1 cellular context compared by ENCODE assay signal in the genomic region with DNA sequence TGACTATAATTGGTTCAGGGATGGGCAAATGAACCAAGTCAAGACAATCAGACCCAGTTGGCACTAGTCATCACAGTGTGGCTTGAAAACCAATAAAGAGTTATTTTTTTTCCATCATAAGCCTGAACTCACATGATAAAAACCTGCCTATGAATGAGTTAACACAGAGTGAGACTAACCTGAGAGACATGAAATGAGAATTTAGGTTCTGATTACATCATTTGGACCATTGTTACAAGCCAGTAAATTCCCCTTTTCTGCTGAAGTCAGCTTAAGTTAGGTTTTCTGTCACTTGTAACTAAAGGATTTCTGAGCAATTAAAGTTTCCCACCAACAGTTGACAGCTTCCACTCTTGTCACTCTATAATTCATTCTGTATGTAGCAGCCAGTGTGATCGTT.
A peak's percentile ranks its signal among the peaks of the same experiment; 100 is the strongest.
TF ChIP-seq lines count a peak whose summit lies in the region.

No MANE protein-coding gene starts in this region.

TF ChIP-seq in HepG2, 621 proteins besides CTCF, POLR2A, EP300 and RAD21:
- no peak for TF ChIP-seq TOE1 (CRISPR knock-in tag; IDR thresholded peaks at IDR 0.05)
- peak; percentile 30 to 71; a peak in 2 of 4 replicates for TF ChIP-seq MAFK (conservative IDR thresholded peaks at IDR 0.05 in 1 of 2, IDR thresholded peaks at IDR 0.05 in 1 of 2; ENCODE audit: low read length in 2 of 2)
- no peak for TF ChIP-seq HNF4G (IDR thresholded peaks at IDR 0.05; ENCODE audit: borderline replicate concordance, low read depth, low read length)
- TF ChIP-seq HNF4G (CRISPR knock-in tag; IDR thresholded peaks at IDR 0.05; ENCODE audit: borderline replicate concordance, low read depth) = no peak
- TF ChIP-seq ZNF138 (CRISPR knock-in tag; IDR thresholded peaks at IDR 0.05; ENCODE audit: low read depth) = no peak
- peak; percentile 29; the same call in 1 of the 2 replicates for TF ChIP-seq MAFF (IDR thresholded peaks at IDR 0.05; ENCODE audit: low read depth, low read length)
- TF ChIP-seq SOX6 (IDR thresholded peaks at IDR 0.05) = no peak
- TF ChIP-seq SOX6 (CRISPR knock-in tag; IDR thresholded peaks at IDR 0.05) = no peak
- no peak for TF ChIP-seq SOX5 (CRISPR knock-in tag; IDR thresholded peaks at IDR 0.05; ENCODE audit: borderline replicate concordance)
